1 cellular context compared by ENCODE assay signal in genomic region chr11:65479184-65480145, GRCh38.
A peak's percentile ranks its signal among the peaks of the same experiment; 100 is the strongest.
TF ChIP-seq lines count a peak whose summit lies in the region.

No MANE protein-coding gene starts in this region.

TF ChIP-seq in K562, 482 proteins besides CTCF, POLR2A, EP300 and RAD21 (continues in another document):
- TF ChIP-seq FOXP1 (CRISPR knock-in tag; IDR thresholded peaks at IDR 0.05) (0 out of 2 replicates have a peak, but pooled peaks have one; percentile 54), NKRF (IDR thresholded peaks at IDR 0.05; ENCODE audit: borderline replicate concordance) (no peak), ZNF175 (CRISPR knock-in tag; IDR thresholded peaks at IDR 0.05; ENCODE audit: low read depth) (peak; percentile 28; the same call in 1 of the 2 replicates), BMI1 (IDR thresholded peaks at IDR 0.05; ENCODE audit: low read length) (no peak), SMAD1 (IDR thresholded peaks at IDR 0.05; ENCODE audit: low read depth, low read length, partially characterized antibody) (peak; percentile 32), AFF1 (IDR thresholded peaks at IDR 0.05; ENCODE audit: low read depth in 1 of 2, partially characterized antibody in 2 of 2) (peak in 1 of 2 experiments; percentile 44), ZNF395 (CRISPR knock-in tag; IDR thresholded peaks at IDR 0.05) (peak; percentile 80; the same call in 1 of the 2 replicates), MYBL2 (IDR thresholded peaks at IDR 0.05; ENCODE audit: low read depth) (no peak), MYBL2 (CRISPR knock-in tag; IDR thresholded peaks at IDR 0.05; ENCODE audit: borderline replicate concordance) (no peak), MYNN (IDR thresholded peaks at IDR 0.05) (0 out of 2 replicates have a peak, but pooled peaks have one; percentile 10), MYNN (CRISPR knock-in tag; IDR thresholded peaks at IDR 0.05) (no peak), CHCHD3 (CRISPR knock-in tag; IDR thresholded peaks at IDR 0.05) (no peak), HSF4 (CRISPR knock-in tag; IDR thresholded peaks at IDR 0.05; ENCODE audit: borderline replicate concordance) (no peak), SNIP1 (IDR thresholded peaks at IDR 0.05; ENCODE audit: low read depth) (no peak), ZNF133 (CRISPR knock-in tag; IDR thresholded peaks at IDR 0.05) (no peak), RNF2 (IDR thresholded peaks at IDR 0.05) (no peak), CHD4 (IDR thresholded peaks at IDR 0.05; ENCODE audit: insufficient read depth, insufficient replicate concordance, low read depth, low read length, poor library complexity, severe bottlenecking) (peak; percentile 36), ZNF76 (CRISPR knock-in tag; IDR thresholded peaks at IDR 0.05; ENCODE audit: borderline replicate concordance) (0 out of 2 replicates have a peak, but pooled peaks have one; percentile 9), MLLT1 (IDR thresholded peaks at IDR 0.05) (0 out of 4 replicates have a peak, but pooled peaks of 1 of the 2 experiments have one; percentile 15), ZNF699 (CRISPR knock-in tag; IDR thresholded peaks at IDR 0.05; ENCODE audit: insufficient replicate concordance) (no peak), KAT7 (CRISPR knock-in tag; IDR thresholded peaks at IDR 0.05; ENCODE audit: borderline replicate concordance) (0 out of 2 replicates have a peak, but pooled peaks have one; percentile 37), ZBTB17 (CRISPR knock-in tag; IDR thresholded peaks at IDR 0.05) (0 out of 2 replicates have a peak, but pooled peaks have one; percentile 4), NFIC (IDR thresholded peaks at IDR 0.05) (peak; percentile 18; the same call in 1 of the 2 replicates), SMARCA5 (IDR thresholded peaks at IDR 0.05) (0 out of 2 replicates have a peak, but pooled peaks have one; percentile 22), NFRKB (IDR thresholded peaks at IDR 0.05; ENCODE audit: low read depth) (no peak; the same call in 1 of the 2 replicates), ZBTB12 (CRISPR knock-in tag; IDR thresholded peaks at IDR 0.05) (no peak), NR0B1 (IDR thresholded peaks at IDR 0.05; ENCODE audit: partially characterized antibody) (no peak), CHD1 (IDR thresholded peaks at IDR 0.05; ENCODE audit: low read length) (peak; percentile 45), ELK3 (CRISPR knock-in tag; IDR thresholded peaks at IDR 0.05) (no peak), ELF1 (tag; IDR thresholded peaks at IDR 0.05) (no peak), ZNF717 (CRISPR knock-in tag; IDR thresholded peaks at IDR 0.05) (no peak), UBTF (IDR thresholded peaks at IDR 0.05; ENCODE audit: borderline replicate concordance in 1 of 2, low read depth in 2 of 2, low read length in 2 of 2) (peak in 1 of 2 experiments; percentile 67; a peak in 1 of 4 replicates), TBP (optimal IDR thresholded peaks at IDR 0.05; ENCODE audit: low read depth, low read length) (peak; percentile 47), SNRNP70 (optimal IDR thresholded peaks at IDR 0.05; ENCODE audit: low read depth, low read length) (no peak), SMARCE1 (IDR thresholded peaks at IDR 0.05) (0 out of 2 replicates have a peak, but pooled peaks have one; percentile 25), PKNOX1 (IDR thresholded peaks at IDR 0.05) (peak; percentile 41; the same call in 1 of the 2 replicates), TSHZ1 (CRISPR knock-in tag; IDR thresholded peaks at IDR 0.05) (no peak), HDAC1 (IDR thresholded peaks at IDR 0.05) (0 out of 4 replicates have a peak, but pooled peaks of 1 of the 2 experiments have one; percentile 36)
